In genomic region chr4:184283659-184284335, GRCh38 we compare ENCODE assay signal across 10 cellular contexts.
DNase-seq lines count a peak whose midpoint lies in the region; ATAC-seq, FAIRE-seq and TF ChIP-seq lines count a peak whose summit lies in the region.
"Had no signal": no experiment of that assay in that cellular context is flagged by ENCODE, and none has a peak within 500 bp of the region (broad histone marks: within the 10 kb centered on the region; RNA-seq: fewer than 3 reads in every experiment).

No MANE protein-coding gene starts in this region.

- DNase-seq in GM12891 (ENCODE audit: insufficient read length, low spot score) (no peak), psoas muscle (no peak), SKM-1 treated with dmso at 0.1 percent for 144 hours (lab: John Stamatoyannopoulos, UW; ENCODE audit: unreplicated experiment) (no peak), germinal center (ENCODE audit: low spot score) (no peak)
- DNase-seq in CD8-positive, alpha-beta memory T cell: no peak
- DNase-seq: endodermal cell had no signal

- peak overlapping the region; percentile 29 for H3K4me3 ChIP-seq in psoas muscle
- no peak overlapping the region for H3K4me3 ChIP-seq in CD8-positive, alpha-beta memory T cell (ENCODE audit: low read length)

- ATAC-seq in HG03175 (IDR thresholded peaks at IDR 0.05; ENCODE audit: unreplicated experiment): peak; percentile 1
- ATAC-seq in psoas muscle: no peak
- ATAC-seq in HG03135 (IDR thresholded peaks at IDR 0.05; ENCODE audit: unreplicated experiment): no peak

- H3K27me3 ChIP-seq in psoas muscle (ENCODE audit: insufficient read depth in 3 of 3, low read length in 2 of 3): no peaks in the 10 kb centered on the region
- no peaks in the 10 kb centered on the region for H3K27me3 ChIP-seq in CD8-positive, alpha-beta memory T cell (ENCODE audit: insufficient read depth, low read length, poor library complexity, severe bottlenecking)

- CTCF ChIA-PET in CD8-positive, alpha-beta memory T cell (lab: Charles Lee): interaction anchor here (1.1 to 1.6 kb wide), 2 partner anchors 15 to 19 kb away, joined by 3 to 6 read pairs; no protein-coding TSS in a partner anchor

- WGBS in psoas muscle, 3 donors: 65 to 69% (median 69%) methylated on average over 28 of the region's 28 CpGs

- peaks cover 43 to 60% (median 48%) of the 10 kb centered on the region in 3 donors for H3K4me1 Mint-ChIP-seq in CD8-positive, alpha-beta memory T cell

- H3K9me3 Mint-ChIP-seq in CD8-positive, alpha-beta memory T cell: no peaks in the 10 kb centered on the region
- H3K9me3 Mint-ChIP-seq: endodermal cell had no signal

- no peaks in the 10 kb centered on the region for H3K36me3 ChIP-seq in psoas muscle (ENCODE audit: insufficient read depth in 1 of 2, low read depth in 1 of 2)
- H3K36me3 ChIP-seq in CD8-positive, alpha-beta memory T cell (ENCODE audit: insufficient read depth, low read length): no peaks in the 10 kb centered on the region

- H3K9me3 ChIP-seq in psoas muscle: no peaks in the 10 kb centered on the region
- H3K9me3 ChIP-seq in CD8-positive, alpha-beta memory T cell (ENCODE audit: low read length): no peaks in the 10 kb centered on the region

- H3K27ac Mint-ChIP-seq in CD8-positive, alpha-beta memory T cell: peak overlapping the region in 1 of 8 donors; percentile 67
- H3K27ac Mint-ChIP-seq: endodermal cell had no signal

- peaks cover 11% of the 10 kb centered on the region for H3K4me1 ChIP-seq in psoas muscle
- H3K4me1 ChIP-seq in CD8-positive, alpha-beta memory T cell (ENCODE audit: insufficient read depth, low read length): peaks cover 48% of the 10 kb centered on the region

- peak; percentile 63 for TF ChIP-seq POLR2A in GM12891 (IDR thresholded peaks at IDR 0.05; ENCODE audit: low read depth, low read length)

- H3K27ac ChIP-seq in angular gyrus (ENCODE audit: low read depth, low read length) (peak overlapping the region; percentile 86), psoas muscle (no peak overlapping the region)
- no peak overlapping the region for H3K27ac ChIP-seq in CD8-positive, alpha-beta memory T cell (ENCODE audit: low read depth, low read length)

- TF ChIP-seq CTCF in psoas muscle (IDR thresholded peaks at IDR 0.05): no peak

- FAIRE-seq in GM12891 (lab: Jason Lieb, UNC): peak; percentile 52

- no peaks in the 10 kb centered on the region for H3K36me3 Mint-ChIP-seq in CD8-positive, alpha-beta memory T cell
- H3K36me3 Mint-ChIP-seq: activated naive CD8-positive, alpha-beta T cell had no signal

- intact Hi-C loops in psoas muscle (cut with DNase I): loop anchor here in 1 of 2 donors (5.0 kb wide), 1 partner anchor 254 kb away; no protein-coding TSS in a partner anchor

- no peaks in the 10 kb centered on the region for H3K27me3 Mint-ChIP-seq in CD8-positive, alpha-beta memory T cell
- H3K27me3 Mint-ChIP-seq: activated naive CD8-positive, alpha-beta T cell had no signal

- POLR2A ChIA-PET in CD8-positive, alpha-beta memory T cell (lab: Charles Lee): interaction anchor here (2.5 kb wide), 1 partner anchor 16 kb away, joined by 11 read pairs; no protein-coding TSS in a partner anchor

- H3K4me3 Mint-ChIP-seq in CD8-positive, alpha-beta memory T cell: no peak overlapping the region
- H3K4me3 Mint-ChIP-seq: endodermal cell had no signal

TF ChIP-seq in GM12891, 5 proteins besides CTCF, POLR2A, EP300 and RAD21:
- TF ChIP-seq POU2F2 (IDR thresholded peaks at IDR 0.05; ENCODE audit: low read depth, low read length) (no peak), TAF1 (IDR thresholded peaks at IDR 0.05; ENCODE audit: low read depth, low read length) (no peak), SPI1 (IDR thresholded peaks at IDR 0.05; ENCODE audit: low read depth, low read length) (no peak), POLR2AphosphoS5 (IDR thresholded peaks at IDR 0.05; ENCODE audit: low read depth, low read length) (no peak), PAX5 (IDR thresholded peaks at IDR 0.05; ENCODE audit: insufficient read depth, low read length, severe bottlenecking) (no peak)
